Comparison of ENCODE assay signal across 9 cellular contexts in genomic region chr4:87974856-87975462, GRCh38. TPM values are rescaled to one million over a fixed set of nuclear protein-coding genes. Genes with fewer than 3 reads are reported as not detected.
A peak's percentile ranks its signal among the peaks of the same experiment; 100 is the strongest.
DNase-seq lines count a peak whose midpoint lies in the region; ATAC-seq lines count a peak whose summit lies in the region.
"Had no signal": no experiment of that assay in that cellular context is flagged by ENCODE, and none has a peak within 500 bp of the region (broad histone marks: within the 10 kb centered on the region; RNA-seq: fewer than 3 reads in every experiment).

No MANE protein-coding gene starts in this region.

- DNase-seq in GDM1 (lab: John Stamatoyannopoulos, UW) (peak; percentile 41), NCI-H460 (ENCODE audit: extremely low read depth, low read depth) (peak; percentile 65), left lobe of liver (ENCODE audit: low spot score) (peak; percentile 82), KG1 (lab: John Stamatoyannopoulos, UW) (no peak), H7 (no peak), AG08396 (ENCODE audit: low spot score) (no peak)
- DNase-seq in stimulated activated naive CD4-positive, alpha-beta T cell treated with Interleukin-2 at 50 U/mL for 16 hours (lab: John Stamatoyannopoulos, UW), result no peak

- H3K27me3 ChIP-seq in H7 (ENCODE audit: control insufficient read depth, insufficient read depth, low read length), result no peaks in the 10 kb centered on the region

- no peaks in the 10 kb centered on the region for H3K36me3 ChIP-seq in H7 (replicated peaks; ENCODE audit: control insufficient read depth, insufficient read depth, low read length)

- H3K4me3 ChIP-seq in H7 (ENCODE audit: insufficient read depth, low read depth, low read length), result no peak overlapping the region

- ATAC-seq in GM21825 (IDR thresholded peaks at IDR 0.05; ENCODE audit: unreplicated experiment) (peak; percentile 33), left lobe of liver (peak; percentile 93)

RNA-seq across cellular contexts. Expression of gene SPP1, which starts 0.6 kb away (rescaled TPM):
- total RNA-seq in NCI-H460 (2014; rRNA removed; shearing (Covaris generic)), result 1,528 and 1,619 TPM in 2 replicates
- polyA plus RNA-seq in NCI-H460 (2014; cell fraction: nucleus; rRNA removed), result 1,782 and 1,822 TPM in 2 replicates
- 10.5 TPM for total RNA-seq in left lobe of liver
- 88.2 and 98.0 TPM in 2 replicates for total RNA-seq in H7 (2014; rRNA removed; shearing (Covaris generic))
- polyA plus RNA-seq: immature natural killer cell had no signal

RNA-seq across cellular contexts. Expression of gene PKD2, which starts 32.5 kb away (rescaled TPM):
- total RNA-seq in NCI-H460 (2014; rRNA removed; shearing (Covaris generic)), result 12.7 and 13.5 TPM in 2 replicates
- polyA plus RNA-seq in NCI-H460 (2014; cell fraction: nucleus; rRNA removed), result 30.0 and 31.8 TPM in 2 replicates
- 6.5 TPM for total RNA-seq in left lobe of liver
- 16.6 and 19.4 TPM in 2 replicates for total RNA-seq in H7 (2014; rRNA removed; shearing (Covaris generic))

Comparison
In these comparisons a context has a peak if more than half of its experiments do, and no peak if none do; other contexts are left out.
1. DNase-seq: peak in GDM1 (single experiment), NCI-H460 (single experiment) and left lobe of liver (single experiment); none in KG1 (single experiment), H7 (single experiment), AG08396 (single experiment) and stimulated activated naive CD4-positive, alpha-beta T cell treated with Interleukin-2 at 50 U/mL for 16 hours (single experiment).
2. RNA of gene SPP1, which starts 0.6 kb away (total RNA-seq): 1,528 to 1,619 TPM in NCI-H460; 88.2 to 98.0 TPM in H7 and 10.5 TPM in left lobe of liver (single experiment); every median in the first group is over 10 times any median in the second.